Comparison of ENCODE assay signal across 2 cellular contexts in genomic region chr2:187545238-187545751, GRCh38.
TF ChIP-seq lines count a peak whose summit lies in the region.

No MANE protein-coding gene starts in this region.

TF ChIP-seq in A549, 52 proteins besides CTCF, POLR2A, EP300 and RAD21:
- TF ChIP-seq JUN (IDR thresholded peaks at IDR 0.05) (no peak), MAFK (IDR thresholded peaks at IDR 0.05; ENCODE audit: partially characterized antibody) (no peak), E2F6 (IDR thresholded peaks at IDR 0.05; ENCODE audit: borderline replicate concordance, low read depth) (no peak), RFX5 (IDR thresholded peaks at IDR 0.05) (no peak), RARB (CRISPR knock-in tag; IDR thresholded peaks at IDR 0.05) (peak; percentile 61; the same call in 1 of the 2 replicates), KDM5A (IDR thresholded peaks at IDR 0.05) (no peak), FOSB (CRISPR knock-in tag; IDR thresholded peaks at IDR 0.05) (no peak), FOSL2 (IDR thresholded peaks at IDR 0.05) (no peak), FOSL2 (CRISPR knock-in tag; IDR thresholded peaks at IDR 0.05) (0 out of 2 replicates have a peak, but pooled peaks have one; percentile 10), HDAC2 (IDR thresholded peaks at IDR 0.05) (no peak), ZSCAN20 (CRISPR knock-in tag; IDR thresholded peaks at IDR 0.05) (no peak), MYC (IDR thresholded peaks at IDR 0.05; ENCODE audit: borderline replicate concordance, low read length) (no peak), SREBF2 (IDR thresholded peaks at IDR 0.05) (no peak), TP53 (CRISPR knock-in tag; IDR thresholded peaks at IDR 0.05) (no peak), ZNF302 (CRISPR knock-in tag; IDR thresholded peaks at IDR 0.05) (no peak), ELK1 (IDR thresholded peaks at IDR 0.05; ENCODE audit: low read depth, low read length) (no peak)

TF ChIP-seq in IMR-90, 13 proteins besides CTCF, POLR2A, EP300 and RAD21:
- TF ChIP-seq MAFK (IDR thresholded peaks at IDR 0.05; ENCODE audit: low read depth, low read length) (no peak), CHD1 (IDR thresholded peaks at IDR 0.05; ENCODE audit: low read depth, low read length) (no peak), RCOR1 (IDR thresholded peaks at IDR 0.05; ENCODE audit: insufficient replicate concordance, low read length) (no peak), SMC3 (IDR thresholded peaks at IDR 0.05; ENCODE audit: low read depth, low read length) (no peak), RFX5 (IDR thresholded peaks at IDR 0.05; ENCODE audit: low read depth, low read length) (no peak), FOS (IDR thresholded peaks at IDR 0.05; ENCODE audit: low read depth, low read length) (no peak)
